8 cellular contexts compared by ENCODE assay signal in the genomic region with DNA sequence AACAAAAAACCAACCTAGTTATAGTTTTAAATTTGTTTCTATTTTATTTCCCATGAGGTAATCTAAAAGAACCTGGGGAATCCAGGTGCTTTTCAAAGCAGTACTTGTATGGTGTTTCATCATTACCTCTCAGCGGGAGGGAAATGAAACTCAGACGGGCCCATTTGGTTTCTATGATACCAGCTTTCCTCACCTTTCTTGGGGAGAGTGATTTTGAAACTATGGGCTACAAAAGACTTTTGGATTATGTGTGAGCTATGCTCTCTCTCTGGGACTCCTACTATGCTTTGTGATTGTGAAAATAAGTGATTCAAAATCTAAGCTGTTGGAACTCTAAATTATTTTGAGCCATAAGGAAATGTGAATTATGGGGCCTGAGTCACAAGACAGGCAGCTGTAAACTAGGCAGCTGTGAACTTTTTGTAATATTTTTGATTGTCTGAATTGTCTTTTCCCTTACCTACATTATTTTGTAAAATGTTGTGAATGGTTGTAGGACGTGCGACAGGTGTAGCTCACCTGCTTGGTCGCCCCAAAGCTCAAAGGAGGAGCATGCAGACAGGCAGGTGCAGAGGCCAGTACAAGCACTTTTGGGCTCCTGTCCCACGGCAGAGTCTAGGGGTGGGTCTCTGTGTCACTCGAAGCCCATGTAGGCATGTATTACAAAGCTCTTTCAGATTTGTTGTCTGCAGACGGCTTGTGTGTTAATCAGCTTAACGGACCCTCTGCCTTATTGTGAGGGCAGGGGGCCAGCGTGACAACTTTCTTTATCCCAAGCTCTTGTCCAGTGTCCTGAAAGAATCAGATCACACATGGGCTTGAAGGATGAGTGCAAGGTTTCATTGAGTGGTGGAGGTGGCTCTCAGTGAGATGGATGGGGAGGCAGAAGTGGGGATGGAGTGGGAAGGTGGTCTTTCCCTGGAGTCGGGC.
A peak's percentile ranks its signal among the peaks of the same experiment; 100 is the strongest.
DNase-seq lines count a peak whose midpoint lies in the region; ATAC-seq and TF ChIP-seq lines count a peak whose summit lies in the region.

No MANE protein-coding gene starts in this region.

- no peaks in the 10 kb centered on the region for H3K9me3 ChIP-seq in esophagus squamous epithelium

- no peak overlapping the region for H3K4me3 ChIP-seq in esophagus squamous epithelium

- no peaks in the 10 kb centered on the region for H3K36me3 ChIP-seq in esophagus squamous epithelium

- intact Hi-C loops in esophagus squamous epithelium (cut with DNase I): no loop called here

- H3K27ac ChIP-seq in esophagus squamous epithelium: peak overlapping the region; percentile 8 to 62 (median 32)

- no peaks in the 10 kb centered on the region for H3K27me3 ChIP-seq in esophagus squamous epithelium

- WGBS in esophagus squamous epithelium, 2 donors: 78 to 81% methylated on average over 7 to 11 of the region's 11 CpGs

- H3K4me1 ChIP-seq in esophagus squamous epithelium: peaks cover 13 to 39% (median 22%) of the 10 kb centered on the region in 3 donors

- TF ChIP-seq CTCF in esophagus squamous epithelium (IDR thresholded peaks at IDR 0.05): no peak

- peak; percentile 57 for ATAC-seq in GM18508 (IDR thresholded peaks at IDR 0.05; ENCODE audit: insufficient read depth, unreplicated experiment)
- peak; percentile 51 for ATAC-seq in GM21447 (IDR thresholded peaks at IDR 0.05; ENCODE audit: unreplicated experiment)
- ATAC-seq in HG03469 (IDR thresholded peaks at IDR 0.05; ENCODE audit: unreplicated experiment): peak; percentile 48

- DNase-seq in esophagus squamous epithelium (lab: John Stamatoyannopoulos, UW) (no peak), NCI-H1417 treated with DMSO at 0.1 percent for 48 hours (lab: John Stamatoyannopoulos, UW) (no peak), NCI-H1930 (lab: John Stamatoyannopoulos, UW) (no peak), superior temporal gyrus (ENCODE audit: extremely low spot score) (no peak), HCEC 1CT (no peak)

- TF ChIP-seq POLR2A in esophagus squamous epithelium (IDR thresholded peaks at IDR 0.05): no peak
